16 cellular contexts compared by ENCODE assay signal in the genomic region with DNA sequence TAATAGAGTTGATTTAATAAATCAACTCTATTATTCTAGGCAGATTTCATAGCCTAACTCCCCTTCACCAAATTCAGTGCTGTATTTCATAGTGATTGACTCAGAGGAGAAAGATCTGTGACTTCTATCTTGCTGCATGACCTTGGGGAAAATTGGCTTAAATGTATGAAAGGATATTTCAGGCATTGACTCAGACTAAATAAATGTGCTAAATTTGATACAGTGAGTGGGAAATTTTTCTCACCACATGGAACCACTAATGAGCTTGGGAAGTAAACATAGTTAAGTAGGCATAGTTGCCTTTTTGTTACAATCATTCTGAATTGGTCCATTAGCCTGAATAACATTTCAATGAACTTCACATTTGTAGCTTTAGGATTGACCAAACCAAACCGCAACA.
"Had no signal": no experiment of that assay in that cellular context is flagged by ENCODE, and none has a peak within 500 bp of the region (broad histone marks: within the 10 kb centered on the region; RNA-seq: fewer than 3 reads in every experiment).

No MANE protein-coding gene starts in this region.

- H3K4me3 ChIP-seq: body of pancreas, lower lobe of right lung, neural progenitor cell, pancreas, stomach, thyroid gland had no signal

- H3K36me3 ChIP-seq: lower lobe of right lung, neural progenitor cell, pancreas, stomach, thyroid gland had no signal

- H3K27ac ChIP-seq: body of pancreas, epithelial cell of prostate, lower lobe of right lung, neural progenitor cell, pancreas, stomach, thyroid gland had no signal

- H3K9me3 ChIP-seq: body of pancreas, lower lobe of right lung, pancreas, stomach, thyroid gland had no signal

- H3K4me2 ChIP-seq: neural progenitor cell had no signal

- DNase-seq: activated CD4-positive, alpha-beta T cell treated with anti-CD3 and anti-CD28 coated beads, Interleukin-2, amount 10 ng/mL, durations not matched to agents 24 days and 14 days; activated naive CD4-positive, alpha-beta T cell treated with Interleukin-2 at 50 U/mL for 16 hours; activated naive CD8-positive, alpha-beta T cell treated with anti-CD3 and anti-CD28 coated beads, Interleukin-2, amount 50 U/mL, for 24 hours; body of pancreas; central memory CD4-positive, alpha-beta T cell; effector memory CD4-positive, alpha-beta T cell; left cardiac atrium; lower lobe of right lung; midbrain; pancreas; retina; small intestine; stomach; thyroid gland had no signal

- H3K27me3 ChIP-seq: body of pancreas, neural progenitor cell, pancreas, stomach, thyroid gland had no signal

- ATAC-seq: activated naive CD8-positive, alpha-beta T cell treated with anti-CD3 and anti-CD28 coated beads, Interleukin-2, amount 50 U/mL, for 24 hours; body of pancreas; left cardiac atrium; lower lobe of right lung had no signal

- H2AFZ ChIP-seq: neural progenitor cell had no signal

- H3K4me1 ChIP-seq: body of pancreas, lower lobe of right lung, stomach, thyroid gland had no signal
